Comparison of ENCODE assay signal across 8 cellular contexts in the genomic region with DNA sequence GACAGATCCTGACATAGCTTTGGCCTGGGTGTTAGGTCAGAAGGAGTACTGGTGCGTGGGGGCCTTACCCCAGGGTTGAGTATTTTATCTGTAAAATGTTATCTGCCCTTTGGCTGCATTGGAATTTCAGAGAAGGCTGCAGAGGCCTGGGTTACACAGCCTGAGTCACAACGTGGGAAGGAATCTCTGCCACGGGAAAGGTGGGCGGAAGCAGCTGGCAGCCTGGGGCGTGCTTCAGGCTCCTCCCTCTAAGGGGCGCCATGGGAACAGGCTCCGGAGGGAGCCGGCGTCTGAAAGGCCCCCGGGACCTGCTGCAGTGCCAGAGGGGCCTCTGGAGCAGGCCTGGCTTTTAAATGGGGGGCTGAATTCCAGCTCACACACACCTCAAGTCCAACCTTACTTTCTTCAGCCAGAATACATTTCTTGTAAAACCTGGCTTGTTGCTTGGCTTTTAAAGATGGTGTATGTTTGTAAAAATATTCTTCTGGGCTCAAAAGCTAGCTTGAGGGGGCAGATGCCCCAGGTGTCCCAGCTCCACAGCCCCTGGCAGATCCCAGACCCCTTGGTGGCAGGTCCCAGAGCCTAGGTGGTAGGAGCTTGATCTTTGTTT.
DNase-seq lines count a peak whose midpoint lies in the region; ATAC-seq and TF ChIP-seq lines count a peak whose summit lies in the region.

No MANE protein-coding gene starts in this region.

- no peak for ATAC-seq in HG03521 (IDR thresholded peaks at IDR 0.05; ENCODE audit: unreplicated experiment)
- ATAC-seq in HG02938 (IDR thresholded peaks at IDR 0.05; ENCODE audit: unreplicated experiment): no peak

- peak; percentile 29 for DNase-seq in NOMO-1 treated with DMSO at 0.1 percent for 48 hours (lab: John Stamatoyannopoulos, UW; ENCODE audit: unreplicated experiment)
- DNase-seq in NOMO-1 treated with dmso at 0.1 percent for 144 hours (lab: John Stamatoyannopoulos, UW; ENCODE audit: unreplicated experiment): no peak
- peak; percentile 26 for DNase-seq in NCI-H1694 (lab: John Stamatoyannopoulos, UW)
- DNase-seq in cardiac fibroblast (ENCODE audit: low read depth in 2 of 2): peak; percentile 76 to 77
- peak; percentile 45 to 53 for DNase-seq in lung microvascular endothelial cell (ENCODE audit: low read depth in 2 of 2)
- DNase-seq in mucosa of gallbladder (ENCODE audit: low spot score): no peak

- H3K4me3 ChIP-seq in cardiac fibroblast (replicated peaks in 1 of 2; ENCODE audit: low read depth in 2 of 2, low read length in 2 of 2): no peak overlapping the region

- TF ChIP-seq CTCF in cardiac fibroblast (IDR thresholded peaks at IDR 0.05; ENCODE audit: low read depth, low read length): no peak

Comparison
In these comparisons a context has a peak if more than half of its experiments do, and no peak if none do; other contexts are left out.
1. DNase-seq: peak in NOMO-1 treated with DMSO at 0.1 percent for 48 hours (single experiment), NCI-H1694 (single experiment), cardiac fibroblast (2 of 2) and lung microvascular endothelial cell (2 of 2); none in NOMO-1 treated with dmso at 0.1 percent for 144 hours (single experiment) and mucosa of gallbladder (single experiment).